ENCODE assay signal across 13 cellular contexts in genomic region chr13:78309497-78310180, GRCh38.
DNase-seq lines count a peak whose midpoint lies in the region; ATAC-seq lines count a peak whose summit lies in the region.
"Had no signal": no experiment of that assay in that cellular context is flagged by ENCODE, and none has a peak within 500 bp of the region (broad histone marks: within the 10 kb centered on the region; RNA-seq: fewer than 3 reads in every experiment).

No MANE protein-coding gene starts in this region.

- no peak overlapping the region for H3K27ac ChIP-seq in CD4-positive, alpha-beta memory T cell (ENCODE audit: low read depth, low read length)
- no peak overlapping the region for H3K27ac ChIP-seq in right cardiac atrium (ENCODE audit: low read length)

- peak; percentile 75 for ATAC-seq in GM18519 (IDR thresholded peaks at IDR 0.05; ENCODE audit: low FRiP score, unreplicated experiment)
- peak; percentile 73 for ATAC-seq in GM21367 (IDR thresholded peaks at IDR 0.05; ENCODE audit: unreplicated experiment)
- peak; percentile 88 for ATAC-seq in HG02943 (IDR thresholded peaks at IDR 0.05; ENCODE audit: low read depth, unreplicated experiment)
- ATAC-seq in HG03575 (IDR thresholded peaks at IDR 0.05; ENCODE audit: extremely low read depth, insufficient number of reproducible peaks, low FRiP score, unreplicated experiment), result peak; percentile 79
- ATAC-seq in right cardiac atrium, result no peak
- ATAC-seq: effector memory CD8-positive, alpha-beta T cell had no signal

- no peaks in the 10 kb centered on the region for H3K4me1 Mint-ChIP-seq in CD4-positive, alpha-beta memory T cell

- H3K9me3 ChIP-seq in CD4-positive, alpha-beta memory T cell (ENCODE audit: control insufficient read depth in 1 of 2, low read length in 2 of 2), result no peaks in the 10 kb centered on the region
- H3K9me3 ChIP-seq in right cardiac atrium (ENCODE audit: control insufficient read depth, low read length), result no peaks in the 10 kb centered on the region

- H3K9me3 Mint-ChIP-seq in CD4-positive, alpha-beta memory T cell, result peaks cover 0 to 1% (median 0%) of the 10 kb centered on the region in 8 donors
- H3K9me3 Mint-ChIP-seq: activated T-cell treated with anti-CD3 and anti-CD28 coated beads, Interleukin-2, amount 50 U/mL, for 24 hours; effector memory CD8-positive, alpha-beta T cell had no signal

- H3K36me3 ChIP-seq in CD4-positive, alpha-beta memory T cell (ENCODE audit: insufficient read depth, low read length), result no peaks in the 10 kb centered on the region

- no peak for DNase-seq in CD4-positive, alpha-beta memory T cell
- DNase-seq in ecto neural progenitor cell (ENCODE audit: low spot score) (no peak), AG08396 (ENCODE audit: low spot score) (no peak), right cardiac atrium (no peak)
- DNase-seq: activated T-cell treated with anti-CD3 and anti-CD28 coated beads, Interleukin-2, amount 50 U/mL, for 24 hours; DND-41; effector memory CD8-positive, alpha-beta T cell; NCI-H2107; stimulated activated naive CD4-positive, alpha-beta T cell had no signal

- no peak overlapping the region for H3K27ac Mint-ChIP-seq in CD4-positive, alpha-beta memory T cell
- H3K27ac Mint-ChIP-seq: activated T-cell treated with anti-CD3 and anti-CD28 coated beads, Interleukin-2, amount 50 U/mL, for 24 hours; effector memory CD8-positive, alpha-beta T cell had no signal

- no peak overlapping the region for H3K4me3 Mint-ChIP-seq in CD4-positive, alpha-beta memory T cell
- H3K4me3 Mint-ChIP-seq: activated T-cell treated with anti-CD3 and anti-CD28 coated beads, Interleukin-2, amount 50 U/mL, for 24 hours; effector memory CD8-positive, alpha-beta T cell had no signal

- CTCF ChIA-PET in CD4-positive, alpha-beta memory T cell (lab: Charles Lee; ENCODE audit: partially characterized antibody), result no interaction called here

- no peaks in the 10 kb centered on the region for H3K27me3 ChIP-seq in CD4-positive, alpha-beta memory T cell (ENCODE audit: insufficient read depth, low read length)
- no peaks in the 10 kb centered on the region for H3K27me3 ChIP-seq in right cardiac atrium (ENCODE audit: control insufficient read depth, insufficient read depth)

- H3K4me3 ChIP-seq in CD4-positive, alpha-beta memory T cell (ENCODE audit: low read length in 2 of 2), result no peak overlapping the region
- no peak overlapping the region for H3K4me3 ChIP-seq in right cardiac atrium (ENCODE audit: low read length)

- 87% methylated on average over 4 of the region's 4 CpGs for WGBS in right cardiac atrium

- POLR2A ChIA-PET in CD4-positive, alpha-beta memory T cell (lab: Charles Lee; ENCODE audit: partially characterized antibody), result no interaction called here

- intact Hi-C loops in CD4-positive, alpha-beta memory T cell (cut with micrococcal nuclease), result no loop called here
- intact Hi-C loops in right cardiac atrium (cut with DNase I), result loop anchor here in 1 of 4 donors (10.0 kb wide), 1 partner anchor 665 kb away; no protein-coding TSS in a partner anchor

- H3K27me3 Mint-ChIP-seq in CD4-positive, alpha-beta memory T cell, result peaks cover 0 to 2% of the 10 kb centered on the region in 2 donors
- H3K27me3 Mint-ChIP-seq: activated T-cell treated with anti-CD3 and anti-CD28 coated beads, Interleukin-2, amount 50 U/mL, for 24 hours; effector memory CD8-positive, alpha-beta T cell had no signal

- H3K4me1 ChIP-seq in CD4-positive, alpha-beta memory T cell (ENCODE audit: insufficient read depth, low read length), result no peaks in the 10 kb centered on the region
- no peaks in the 10 kb centered on the region for H3K4me1 ChIP-seq in right cardiac atrium (ENCODE audit: control insufficient read depth, insufficient read depth, low read length)

- no peaks in the 10 kb centered on the region for H3K36me3 Mint-ChIP-seq in CD4-positive, alpha-beta memory T cell

Comparison
In these comparisons a context has a peak if more than half of its experiments do, and no peak if none do; other contexts are left out.
1. ATAC-seq: peak in GM18519 (single experiment), GM21367 (single experiment), HG02943 (single experiment) and HG03575 (single experiment); none in right cardiac atrium (0 of 2).